Comparison of ENCODE assay signal across 8 cellular contexts in genomic region chr11:62727007-62727832, GRCh38. TPM values are rescaled to one million over a fixed set of nuclear protein-coding genes. Genes with fewer than 3 reads are reported as not detected.
DNase-seq lines count a peak whose midpoint lies in the region; ATAC-seq and TF ChIP-seq lines count a peak whose summit lies in the region.

HNRNPUL2 (minus strand) TSS chr11:62727457; CDS start chr11:62727156, 301 bp downstream.

- intact Hi-C loops in Right ventricle myocardium inferior (cut with DNase I), result loop anchor here (1.0 to 5.0 kb wide), 5 partner anchors 18 to 130 kb away; partner anchors contain the start of genes C11orf98, CSKMT, STX5 and TEX54

- WGBS in tibial nerve, 2 donors, result 0 to 1% methylated on average over 37 to 86 of the region's 94 CpGs

- H3F3A ChIP-seq in SU-DHL-6 (ENCODE audit: insufficient read depth), result peaks cover 16% of the 10 kb centered on the region

- H3K9me2 ChIP-seq in SU-DHL-6 (replicated peaks; ENCODE audit: insufficient read depth, low read length), result no peaks in the 10 kb centered on the region

- H3K79me2 ChIP-seq in SU-DHL-6 (ENCODE audit: insufficient read depth, low read length) (peaks cover 71% of the 10 kb centered on the region), parathyroid adenoma (peaks cover 42% of the 10 kb centered on the region)

- H3K27me3 Mint-ChIP-seq in activated naive CD8-positive, alpha-beta T cell treated with anti-CD3 and anti-CD28 coated beads, Interleukin-2, amount 10 ng/mL, durations not matched to agents 7 days and 5 days, result no peaks in the 10 kb centered on the region

- DNase-seq in GM12865 (ENCODE audit: low read depth) (peak; percentile 100), NCI-H128 (lab: John Stamatoyannopoulos, UW; ENCODE audit: unreplicated experiment) (peak; percentile 99), Right ventricle myocardium inferior (ENCODE audit: missing footprints) (peak; percentile 99), tibial nerve (ENCODE audit: low spot score in 2 of 2) (peak; percentile 94 to 95)
- DNase-seq in activated naive CD8-positive, alpha-beta T cell treated with anti-CD3 and anti-CD28 coated beads, Interleukin-2, amount 10 ng/mL, durations not matched to agents 7 days and 5 days, result peak; percentile 99

- peaks cover 27% of the 10 kb centered on the region for H3K36me3 ChIP-seq in SU-DHL-6 (ENCODE audit: low read length)
- no peaks in the 10 kb centered on the region for H3K36me3 ChIP-seq in parathyroid adenoma (ENCODE audit: control insufficient read depth, insufficient read depth, low read length)
- peaks cover 3 to 25% (median 19%) of the 10 kb centered on the region in 3 donors for H3K36me3 ChIP-seq in tibial nerve

- peak; percentile 46 to 97 for TF ChIP-seq EP300 in tibial nerve (IDR thresholded peaks at IDR 0.05)

- H3K9me3 ChIP-seq in SU-DHL-6 (ENCODE audit: insufficient read depth, low read length) (no peaks in the 10 kb centered on the region), parathyroid adenoma (ENCODE audit: control insufficient read depth, low read length) (no peaks in the 10 kb centered on the region), tibial nerve (no peaks in the 10 kb centered on the region)

- peaks cover 34% of the 10 kb centered on the region for H3K36me3 Mint-ChIP-seq in activated naive CD8-positive, alpha-beta T cell treated with anti-CD3 and anti-CD28 coated beads, Interleukin-2, amount 10 ng/mL, durations not matched to agents 7 days and 5 days

- H3K9ac ChIP-seq in SU-DHL-6 (ENCODE audit: low read length) (peak within 1 kb of the TSS; percentile 82), parathyroid adenoma (peak within 1 kb of the TSS; percentile 28)

- no peaks in the 10 kb centered on the region for H3K9me3 Mint-ChIP-seq in activated naive CD8-positive, alpha-beta T cell treated with anti-CD3 and anti-CD28 coated beads, Interleukin-2, amount 10 ng/mL, durations not matched to agents 7 days and 5 days

- H3K27ac Mint-ChIP-seq in activated naive CD8-positive, alpha-beta T cell treated with anti-CD3 and anti-CD28 coated beads, Interleukin-2, amount 10 ng/mL, durations not matched to agents 7 days and 5 days, result peak within 1 kb of the TSS; percentile 98

- H3K27me3 ChIP-seq in SU-DHL-6 (ENCODE audit: low read length), result no peaks in the 10 kb centered on the region
- H3K27me3 ChIP-seq in parathyroid adenoma (ENCODE audit: control insufficient read depth, insufficient read depth, low read length), result no peaks in the 10 kb centered on the region
- H3K27me3 ChIP-seq in tibial nerve, result no peaks in the 10 kb centered on the region

- peaks cover 40% of the 10 kb centered on the region for H3K4me1 Mint-ChIP-seq in activated naive CD8-positive, alpha-beta T cell treated with anti-CD3 and anti-CD28 coated beads, Interleukin-2, amount 10 ng/mL, durations not matched to agents 7 days and 5 days

- POLR2A ChIA-PET in activated naive CD8-positive, alpha-beta T cell treated with anti-CD3 and anti-CD28 coated beads, Interleukin-2, amount 10 ng/mL, durations not matched to agents 7 days and 5 days (lab: Charles Lee), result interaction anchor here (0.5 to 8.3 kb wide), 43 partner anchors 8 to 1646 kb away, joined by 3 to 107 read pairs (median 5); partner anchors contain the start of genes B3GAT3, BSCL2, C11orf98 and CSKMT

- no peak for TF ChIP-seq CTCF in GM12865 (IDR thresholded peaks at IDR 0.05; ENCODE audit: insufficient read depth, low read depth, low read length, missing control alignments)
- no peak for TF ChIP-seq CTCF in SU-DHL-6 (IDR thresholded peaks at IDR 0.05; ENCODE audit: insufficient read depth, low read length, poor library complexity, severe bottlenecking)
- TF ChIP-seq CTCF in parathyroid adenoma (IDR thresholded peaks at IDR 0.05), result peak; percentile 5
- TF ChIP-seq CTCF in tibial nerve (IDR thresholded peaks at IDR 0.05), result peak in 2 of 5 experiments; percentile 9 to 48

- H3K4me3 ChIP-seq in GM12865 (ENCODE audit: low read depth, low read length), result peak within 1 kb of the TSS; percentile 99
- H3K4me3 ChIP-seq in SU-DHL-6 (ENCODE audit: insufficient read depth, low read length, poor library complexity, severe bottlenecking), result peak within 1 kb of the TSS; percentile 77
- peak within 1 kb of the TSS; percentile 88 for H3K4me3 ChIP-seq in parathyroid adenoma (ENCODE audit: low read depth, low read length)
- peak within 1 kb of the TSS; percentile 66 to 96 (median 90) for H3K4me3 ChIP-seq in tibial nerve

- peak within 1 kb of the TSS; percentile 100 for H3K4me3 Mint-ChIP-seq in activated naive CD8-positive, alpha-beta T cell treated with anti-CD3 and anti-CD28 coated beads, Interleukin-2, amount 10 ng/mL, durations not matched to agents 7 days and 5 days

- H3K4me2 ChIP-seq in SU-DHL-6 (ENCODE audit: low read depth, low read length, poor library complexity, severe bottlenecking) (peak within 1 kb of the TSS; percentile 80), parathyroid adenoma (ENCODE audit: low read length) (peak within 1 kb of the TSS; percentile 94)

- peak within 1 kb of the TSS; percentile 94 for H3K27ac ChIP-seq in SU-DHL-6 (ENCODE audit: low read depth, low read length)
- peak within 1 kb of the TSS; percentile 94 for H3K27ac ChIP-seq in parathyroid adenoma
- H3K27ac ChIP-seq in tibial nerve, result peak within 1 kb of the TSS; percentile 77 to 97 (median 90)

- peak; percentile 67 to 95 for TF ChIP-seq POLR2A in tibial nerve (IDR thresholded peaks at IDR 0.05)

- H4K20me1 ChIP-seq in SU-DHL-6 (ENCODE audit: low read depth, low read length), result peaks cover 22% of the 10 kb centered on the region

- peak; percentile 65 for ATAC-seq in HG02678 (IDR thresholded peaks at IDR 0.05; ENCODE audit: unreplicated experiment)
- ATAC-seq in activated naive CD8-positive, alpha-beta T cell treated with anti-CD3 and anti-CD28 coated beads, Interleukin-2, amount 10 ng/mL, durations not matched to agents 7 days and 5 days (ENCODE audit: low read depth), result peak; percentile 89
- ATAC-seq in Right ventricle myocardium inferior, result peak; percentile 94

- peak within 1 kb of the TSS; percentile 46 for H2AFZ ChIP-seq in SU-DHL-6 (ENCODE audit: low read depth, low read length, severe bottlenecking)
- H2AFZ ChIP-seq in parathyroid adenoma, result peak within 1 kb of the TSS; percentile 88

- H3K4me1 ChIP-seq in parathyroid adenoma (peaks cover 9% of the 10 kb centered on the region), tibial nerve (peaks cover 0 to 65% (median 48%) of the 10 kb centered on the region in 4 donors)

RNA-seq across cellular contexts. Expression of gene HNRNPUL2, which starts in this region (rescaled TPM):
- 10 to 100 TPM; 67.9 to 72.5 TPM for total RNA-seq in activated naive CD8-positive, alpha-beta T cell treated with anti-CD3 and anti-CD28 coated beads, Interleukin-2, amount 10 ng/mL, durations not matched to agents 7 days and 5 days
- total RNA-seq in Right ventricle myocardium inferior, result 33.8 TPM
- 10 to 100 TPM; 24.7 to 34.8 (median 28.6) TPM for total RNA-seq in tibial nerve

Comparison
In these comparisons a context has a peak if more than half of its experiments do, and no peak if none do; other contexts are left out.
1. Peak in every context shown above with its lines: DNase-seq, ATAC-seq, H3K4me3 ChIP-seq and H3K27ac ChIP-seq.